In the genomic region with DNA sequence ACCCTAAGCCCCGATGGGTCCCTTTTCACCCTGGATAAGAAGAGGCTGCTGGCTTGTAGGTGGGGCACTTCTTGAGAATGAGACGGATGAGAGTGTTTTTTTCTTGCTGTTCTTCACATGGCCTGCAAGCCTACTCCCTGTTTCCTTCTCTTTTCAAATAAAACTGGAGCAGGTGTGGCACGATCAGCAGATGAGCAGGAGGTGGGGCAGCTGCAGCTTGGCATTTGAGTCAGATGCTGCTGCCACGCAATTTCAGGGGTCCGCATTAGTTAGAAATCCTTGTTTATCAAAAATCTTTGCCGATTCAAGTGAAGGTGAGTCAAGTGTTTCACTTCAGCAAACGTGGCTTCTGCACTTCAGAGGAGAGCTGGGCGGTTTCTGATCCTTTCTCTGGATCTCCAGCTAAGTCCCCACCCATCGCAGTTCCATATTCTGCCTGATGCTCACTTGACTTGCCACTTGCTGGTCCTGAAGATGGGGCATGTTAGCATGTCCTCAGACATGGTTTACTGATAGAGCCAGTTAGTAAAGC, we compare ENCODE assay signal across 19 cellular contexts. TPM values are rescaled to one million over a fixed set of nuclear protein-coding genes. Genes with fewer than 3 reads are reported as not detected.
DNase-seq lines count a peak whose midpoint lies in the region; ATAC-seq and TF ChIP-seq lines count a peak whose summit lies in the region.
"Had no signal": no experiment of that assay in that cellular context is flagged by ENCODE, and none has a peak within 500 bp of the region (broad histone marks: within the 10 kb centered on the region; RNA-seq: fewer than 3 reads in every experiment).

No MANE protein-coding gene starts in this region.

- H2BK120ac ChIP-seq in H9 (ENCODE audit: low read depth, low read length, poor library complexity, severe bottlenecking), result no peak overlapping the region

- no peak overlapping the region for H4K91ac ChIP-seq in H9 (ENCODE audit: insufficient read length, low read depth, low read length)

- H3K56ac ChIP-seq in H9 (ENCODE audit: insufficient read length, low read depth, low read length), result no peak overlapping the region

- H3K14ac ChIP-seq in H9 (ENCODE audit: insufficient read depth, low read length), result no peak overlapping the region

- H3K18ac ChIP-seq in H9 (ENCODE audit: insufficient read length, low read depth, low read length), result no peak overlapping the region

- no peaks in the 10 kb centered on the region for H4K20me1 ChIP-seq in H9 (ENCODE audit: control insufficient read depth, insufficient read depth, insufficient read length)

- peaks cover 86% of the 10 kb centered on the region for H3K36me3 Mint-ChIP-seq in dendritic cell treated with granulocyte-macrophage colony-stimulating factor and Interleukin-4, amounts not matched to agents 40 ng/mL and 50 ng/mL, for 4 days (ENCODE audit: low read depth)
- H3K36me3 Mint-ChIP-seq in H9 (ENCODE audit: insufficient read depth in 1 of 3, low read depth in 3 of 3), result no peaks in the 10 kb centered on the region
- H3K36me3 Mint-ChIP-seq: CD4-positive, alpha-beta memory T cell had no signal

- no peaks in the 10 kb centered on the region for H3K79me1 ChIP-seq in H9 (ENCODE audit: insufficient read depth, low read depth, low read length, poor library complexity, severe bottlenecking)

- no peaks in the 10 kb centered on the region for H3K79me2 ChIP-seq in H9 (ENCODE audit: insufficient read depth, low read length)

- no peak overlapping the region for H3T11ph ChIP-seq in H9 (ENCODE audit: low read length)

- no peak overlapping the region for H3K9ac ChIP-seq in H9 (ENCODE audit: extremely low read depth, insufficient read length, low read length)

- H3K23me2 ChIP-seq in H9 (ENCODE audit: insufficient read length, low read depth, low read length, poor library complexity, severe bottlenecking), result no peaks in the 10 kb centered on the region

- no peak overlapping the region for H4K8ac ChIP-seq in H9 (replicated peaks; ENCODE audit: insufficient read length, low read depth, low read length)

- H3K27me3 Mint-ChIP-seq in dendritic cell treated with granulocyte-macrophage colony-stimulating factor and Interleukin-4, amounts not matched to agents 40 ng/mL and 50 ng/mL, for 4 days, result no peaks in the 10 kb centered on the region
- peaks cover 8% of the 10 kb centered on the region for H3K27me3 Mint-ChIP-seq in H9 (ENCODE audit: low read depth)

- no peak overlapping the region for H2BK12ac ChIP-seq in H9 (ENCODE audit: insufficient read length, low read depth, low read length)

- no peaks in the 10 kb centered on the region for H3K9me3 Mint-ChIP-seq in dendritic cell treated with granulocyte-macrophage colony-stimulating factor and Interleukin-4, amounts not matched to agents 40 ng/mL and 50 ng/mL, for 4 days
- no peaks in the 10 kb centered on the region for H3K9me3 Mint-ChIP-seq in H9
- H3K9me3 Mint-ChIP-seq: CD4-positive, alpha-beta memory T cell; T-helper 1 cell treated with Interleukin-12 subunit alpha and Interleukin-12 subunit beta and Interleukin-4 antibody, amounts not matched to agents 30 μg/mL and 1 μg/mL, for 36 hours had no signal

- H3K4me2 ChIP-seq in H9 (ENCODE audit: insufficient read depth, insufficient read length, low read length), result no peak overlapping the region

- no peak overlapping the region for H2BK5ac ChIP-seq in H9 (ENCODE audit: insufficient read length, low read length)

- no peaks in the 10 kb centered on the region for H3K9me3 ChIP-seq in H9 (ENCODE audit: control insufficient read depth, low read depth, low read length)
- H3K9me3 ChIP-seq: HAP-1 had no signal

- peak; percentile 35 for ATAC-seq in GM18511 (IDR thresholded peaks at IDR 0.05; ENCODE audit: unreplicated experiment)
- ATAC-seq: SK-N-SH treated with all-trans-retinoic acid at 6 μM for 48 hours had no signal

- no peak overlapping the region for H3K27ac ChIP-seq in H9 (ENCODE audit: insufficient read length, low read depth, low read length)
- H3K27ac ChIP-seq: HL-60 had no signal

- no CpG with 5 or more reads among the region's 9 CpGs for WGBS in H9 (ENCODE audit: extremely low coverage, insufficient read length, low lambda C conversion rate)

- intact Hi-C loops in dendritic cell treated with granulocyte-macrophage colony-stimulating factor and Interleukin-4, amounts not matched to agents 40 ng/mL and 50 ng/mL, for 4 days (cut with micrococcal nuclease), result loop anchor here (10.0 kb wide), 1 partner anchor 341 kb away; no protein-coding TSS in a partner anchor

- no peak overlapping the region for H2AK5ac ChIP-seq in H9 (ENCODE audit: insufficient read length, low read length)

- H3K23ac ChIP-seq in H9 (ENCODE audit: insufficient read length, low read depth, low read length), result no peak overlapping the region

- H3K4ac ChIP-seq in H9 (ENCODE audit: low read depth, low read length), result no peak overlapping the region

- H3K4me1 Mint-ChIP-seq in dendritic cell treated with granulocyte-macrophage colony-stimulating factor and Interleukin-4, amounts not matched to agents 40 ng/mL and 50 ng/mL, for 4 days (ENCODE audit: low read depth), result peaks cover 94% of the 10 kb centered on the region
- peaks cover 11 to 13% of the 10 kb centered on the region in 2 experiments; a peak in 3 of 4 replicates for H3K4me1 Mint-ChIP-seq in H9
- H3K4me1 Mint-ChIP-seq: CD4-positive, alpha-beta memory T cell had no signal

- no peak overlapping the region for H4K5ac ChIP-seq in H9 (ENCODE audit: insufficient read length, low read depth, low read length)

- no peak for TF ChIP-seq CTCF in H9 (conservative IDR thresholded peaks at IDR 0.05)

- H3K27me3 ChIP-seq in H9 (ENCODE audit: insufficient read depth, low read length), result no peaks in the 10 kb centered on the region

- peak; percentile 74 for DNase-seq in CD1c-positive myeloid dendritic cell (ENCODE audit: extremely low spot score)
- DNase-seq in NCI-H146 (lab: John Stamatoyannopoulos, UW), result peak; percentile 60
- DNase-seq in T1000 (lab: John Stamatoyannopoulos, UW), result no peak
- no peak for DNase-seq in H9
- DNase-seq in stimulated activated naive CD4-positive, alpha-beta T cell treated with Interleukin-2 at 50 U/mL for 16 hours (lab: John Stamatoyannopoulos, UW), result no peak
- DNase-seq: ACHN; CD4-positive, alpha-beta memory T cell; DMS79 treated with DMSO at 0.1 percent for 48 hours; NCI-H1694; SHP77 treated with DMSO at 0.1 percent for 48 hours had no signal

- H2BK20ac ChIP-seq in H9 (ENCODE audit: low read depth, low read length, poor library complexity, severe bottlenecking), result no peak overlapping the region

- H3K4me3 Mint-ChIP-seq in dendritic cell treated with granulocyte-macrophage colony-stimulating factor and Interleukin-4, amounts not matched to agents 40 ng/mL and 50 ng/mL, for 4 days, result peak overlapping the region; percentile 27
- no peak overlapping the region for H3K4me3 Mint-ChIP-seq in H9
- H3K4me3 Mint-ChIP-seq: CD4-positive, alpha-beta memory T cell; T-helper 1 cell treated with Interleukin-12 subunit alpha and Interleukin-12 subunit beta and Interleukin-4 antibody, amounts not matched to agents 30 μg/mL and 1 μg/mL, for 36 hours had no signal

- H2AFZ ChIP-seq in H9 (ENCODE audit: low read length), result no peak overlapping the region

- no peaks in the 10 kb centered on the region for H3K4me1 ChIP-seq in H9 (ENCODE audit: insufficient read depth, low read length)
- H3K4me1 ChIP-seq: HAP-1 had no signal

- no peak overlapping the region for H2BK15ac ChIP-seq in H9 (ENCODE audit: low read depth, low read length)

- H3K27ac Mint-ChIP-seq in dendritic cell treated with granulocyte-macrophage colony-stimulating factor and Interleukin-4, amounts not matched to agents 40 ng/mL and 50 ng/mL, for 4 days, result peak overlapping the region; percentile 78
- H3K27ac Mint-ChIP-seq in H9, result no peak overlapping the region
- H3K27ac Mint-ChIP-seq: CD4-positive, alpha-beta memory T cell; T-helper 1 cell treated with Interleukin-12 subunit alpha and Interleukin-12 subunit beta and Interleukin-4 antibody, amounts not matched to agents 30 μg/mL and 1 μg/mL, for 36 hours had no signal

RNA-seq across cellular contexts. Expression of gene WDFY4, which starts 20.8 kb away (rescaled TPM):
- not detected in 2 replicates for total RNA-seq in H9 (2021)
- total RNA-seq: G401, NCI-H460, RPMI7951 had no signal

Comparison
In these comparisons a context has a peak if more than half of its experiments do, and no peak if none do; other contexts are left out.
1. DNase-seq: peak in CD1c-positive myeloid dendritic cell (single experiment) and NCI-H146 (single experiment); none in T1000 (single experiment), H9 (single experiment) and stimulated activated naive CD4-positive, alpha-beta T cell treated with Interleukin-2 at 50 U/mL for 16 hours (single experiment).